Comparison of ENCODE assay signal across 8 cellular contexts in the genomic region with DNA sequence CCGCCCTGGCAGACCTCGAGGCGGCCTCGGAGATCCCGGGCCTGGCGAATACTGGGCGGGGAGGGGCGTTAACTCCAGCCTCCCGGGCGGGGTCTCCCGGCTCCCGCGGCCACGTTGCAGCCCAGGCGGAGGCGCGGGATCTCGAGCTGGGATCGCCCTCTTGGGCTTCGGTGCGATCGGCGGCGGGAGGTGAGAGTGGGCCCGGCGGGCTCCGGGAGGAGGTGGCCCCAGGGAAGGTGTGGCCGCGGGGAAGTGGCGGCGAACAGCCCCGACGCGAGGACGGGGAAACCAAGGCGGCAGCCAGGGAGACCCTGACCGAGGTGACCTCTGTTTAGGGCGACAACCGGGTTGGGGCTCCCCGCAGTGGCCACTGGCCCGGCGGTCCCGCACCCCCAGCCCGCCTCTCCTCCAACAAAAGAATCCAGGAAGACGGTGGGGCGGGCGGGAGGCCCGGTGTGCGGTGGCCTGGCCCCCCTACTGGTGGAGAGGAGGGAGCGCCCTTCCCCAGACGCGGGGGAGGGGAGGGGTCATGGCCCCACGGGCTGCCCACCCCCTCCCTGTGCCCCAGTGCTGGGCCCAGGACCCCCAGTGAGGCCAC. TPM values are rescaled to one million over a fixed set of nuclear protein-coding genes. Genes with fewer than 3 reads are reported as not detected.
A peak's percentile ranks its signal among the peaks of the same experiment; 100 is the strongest.
DNase-seq lines count a peak whose midpoint lies in the region; ATAC-seq lines count a peak whose summit lies in the region.

A gene with protein sequence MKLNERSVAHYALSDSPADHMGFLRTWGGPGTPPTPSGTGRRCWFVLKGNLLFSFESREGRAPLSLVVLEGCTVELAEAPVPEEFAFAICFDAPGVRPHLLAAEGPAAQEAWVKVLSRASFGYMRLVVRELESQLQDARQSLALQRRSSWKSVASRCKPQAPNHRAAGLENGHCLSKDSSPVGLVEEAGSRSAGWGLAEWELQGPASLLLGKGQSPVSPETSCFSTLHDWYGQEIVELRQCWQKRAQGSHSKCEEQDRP (plus strand): TSS at position 96 of the 598 bp plus-strand sequence. CDS start 3,046 bp downstream, outside the sequence.

- H3K27ac ChIP-seq in rectal smooth muscle tissue (ENCODE audit: low read depth, low read length) = peak within 1 kb of the TSS; percentile 90

- DNase-seq in Right ventricle myocardium inferior (ENCODE audit: missing footprints) = peak; percentile 80
- DNase-seq in cardiac septum (ENCODE audit: low spot score) = no peak
- DNase-seq in activated naive CD4-positive, alpha-beta T cell (lab: John Stamatoyannopoulos, UW) = peak in 3 of 4 experiments; percentile 23 to 55 (median 24)
- peak; percentile 76 for DNase-seq in Right ventricle myocardium superior
- DNase-seq in NCI-H2227 treated with DMSO at 0.1 percent for 48 hours (lab: John Stamatoyannopoulos, UW) = no peak

- ATAC-seq in Right ventricle myocardium inferior (no peak), Right ventricle myocardium superior (ENCODE audit: poor library complexity) (peak; percentile 10), GM21786 (IDR thresholded peaks at IDR 0.05; ENCODE audit: unreplicated experiment) (no peak), HG03097 (IDR thresholded peaks at IDR 0.05; ENCODE audit: low FRiP score, unreplicated experiment) (no peak)

- peaks cover 29% of the 10 kb centered on the region for H3K4me1 ChIP-seq in rectal smooth muscle tissue (ENCODE audit: control insufficient read depth, insufficient read depth, low read length)

- H3K36me3 ChIP-seq in rectal smooth muscle tissue (ENCODE audit: control insufficient read depth, insufficient read depth, low read length) = no peaks in the 10 kb centered on the region

- peak within 1 kb of the TSS; percentile 73 for H3K9ac ChIP-seq in rectal smooth muscle tissue (ENCODE audit: low read length)

- intact Hi-C loops in Right ventricle myocardium inferior (cut with DNase I) = no loop called here
- intact Hi-C loops in cardiac septum (cut with DNase I) = loop anchor here (5.0 to 10.0 kb wide), 2 partner anchors 368 to 389 kb away; a partner anchor contains a TSS
- intact Hi-C loops in Right ventricle myocardium superior (cut with DNase I) = no loop called here

- H3K27me3 ChIP-seq in rectal smooth muscle tissue (ENCODE audit: control insufficient read depth, insufficient read depth, low read length) = no peaks in the 10 kb centered on the region

- H3K4me3 ChIP-seq in rectal smooth muscle tissue (ENCODE audit: low read length) = peak within 1 kb of the TSS; percentile 85

RNA-seq across cellular contexts. Expression of the gene that starts here (rescaled TPM):
- total RNA-seq in Right ventricle myocardium inferior (6.2 TPM), cardiac septum (4.5 TPM), Right ventricle myocardium superior (4.2 TPM)

Comparison
In these comparisons a context has a peak if more than half of its experiments do, and no peak if none do; other contexts are left out.
1. DNase-seq: peak in Right ventricle myocardium inferior (single experiment), activated naive CD4-positive, alpha-beta T cell (3 of 4) and Right ventricle myocardium superior (single experiment); none in cardiac septum (single experiment) and NCI-H2227 treated with DMSO at 0.1 percent for 48 hours (single experiment).